Comparison of ENCODE assay signal across 8 cellular contexts in genomic region chr16:50133214-50133613, GRCh38.
"Had no signal": no experiment of that assay in that cellular context is flagged by ENCODE, and none has a peak within 500 bp of the region (broad histone marks: within the 10 kb centered on the region; RNA-seq: fewer than 3 reads in every experiment).

No MANE protein-coding gene starts in this region.

- H3K27ac Mint-ChIP-seq: GM23338, H9 had no signal

- H3K4me3 Mint-ChIP-seq: GM23338, H9, IgD-negative memory B cell had no signal

- H3K4me1 Mint-ChIP-seq: GM23338, H9, IgD-negative memory B cell had no signal

- H3K4me3 ChIP-seq: GM23338 had no signal

- DNase-seq: H9, HCEC 1CT, KG1 had no signal

- H3K9me3 Mint-ChIP-seq: GM23338, H9, IgD-negative memory B cell had no signal

- H2AFZ ChIP-seq: GM23338 had no signal

- H3K4me2 ChIP-seq: GM23338 had no signal

- H3K27ac ChIP-seq: HL-60 had no signal

- ATAC-seq: GM23338 had no signal

- FAIRE-seq: H1, H54 had no signal
